1 cellular context compared by ENCODE assay signal in the genomic region with DNA sequence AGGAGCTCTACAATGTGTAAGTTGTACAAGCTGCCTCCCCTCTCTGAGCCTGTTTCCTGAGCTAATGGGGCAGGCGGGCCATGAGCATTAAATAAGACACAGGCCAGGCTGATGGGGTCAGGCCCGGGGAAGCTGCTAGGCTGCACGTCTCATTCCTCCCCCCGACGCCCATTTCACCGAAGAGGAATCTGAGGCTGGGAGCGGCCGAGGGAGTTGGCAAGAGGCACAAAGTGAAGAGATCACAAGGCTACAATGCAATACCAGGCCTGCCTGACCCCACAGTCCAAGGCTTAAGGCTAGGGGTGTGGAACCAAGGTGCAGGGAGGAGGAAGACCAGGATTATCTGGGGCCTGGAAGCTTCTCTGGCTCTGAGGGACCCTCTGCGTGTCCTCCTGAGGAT.
TF ChIP-seq lines count a peak whose summit lies in the region.

No MANE protein-coding gene starts in this region.

TF ChIP-seq in SK-N-SH, 30 proteins besides CTCF, POLR2A, EP300 and RAD21 (continued from another document):
- TF ChIP-seq GATA2 (CRISPR knock-in tag; IDR thresholded peaks at IDR 0.05) (no peak), TCF12 (IDR thresholded peaks at IDR 0.05) (no peak), YY1 (IDR thresholded peaks at IDR 0.05; ENCODE audit: low read depth) (no peak), MXI1 (IDR thresholded peaks at IDR 0.05; ENCODE audit: low read depth, low read length) (no peak), SIN3A (IDR thresholded peaks at IDR 0.05; ENCODE audit: borderline replicate concordance, low read depth, low read length) (no peak), NRF1 (IDR thresholded peaks at IDR 0.05; ENCODE audit: low read depth, low read length) (no peak), RCOR1 (IDR thresholded peaks at IDR 0.05; ENCODE audit: low read length) (no peak), POLR2AphosphoS5 (IDR thresholded peaks at IDR 0.05; ENCODE audit: low read depth, low read length) (no peak), TAF1 (IDR thresholded peaks at IDR 0.05; ENCODE audit: borderline replicate concordance, low read depth, low read length) (no peak)
- TF ChIP-seq, protein P1, sequence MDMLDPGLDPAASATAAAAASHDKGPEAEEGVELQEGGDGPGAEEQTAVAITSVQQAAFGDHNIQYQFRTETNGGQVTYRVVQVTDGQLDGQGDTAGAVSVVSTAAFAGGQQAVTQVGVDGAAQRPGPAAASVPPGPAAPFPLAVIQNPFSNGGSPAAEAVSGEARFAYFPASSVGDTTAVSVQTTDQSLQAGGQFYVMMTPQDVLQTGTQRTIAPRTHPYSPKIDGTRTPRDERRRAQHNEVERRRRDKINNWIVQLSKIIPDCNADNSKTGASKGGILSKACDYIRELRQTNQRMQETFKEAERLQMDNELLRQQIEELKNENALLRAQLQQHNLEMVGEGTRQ (IDR thresholded peaks at IDR 0.05; ENCODE audit: borderline replicate concordance, low read depth, low read length), result no peak
- TF ChIP-seq, protein P2, sequence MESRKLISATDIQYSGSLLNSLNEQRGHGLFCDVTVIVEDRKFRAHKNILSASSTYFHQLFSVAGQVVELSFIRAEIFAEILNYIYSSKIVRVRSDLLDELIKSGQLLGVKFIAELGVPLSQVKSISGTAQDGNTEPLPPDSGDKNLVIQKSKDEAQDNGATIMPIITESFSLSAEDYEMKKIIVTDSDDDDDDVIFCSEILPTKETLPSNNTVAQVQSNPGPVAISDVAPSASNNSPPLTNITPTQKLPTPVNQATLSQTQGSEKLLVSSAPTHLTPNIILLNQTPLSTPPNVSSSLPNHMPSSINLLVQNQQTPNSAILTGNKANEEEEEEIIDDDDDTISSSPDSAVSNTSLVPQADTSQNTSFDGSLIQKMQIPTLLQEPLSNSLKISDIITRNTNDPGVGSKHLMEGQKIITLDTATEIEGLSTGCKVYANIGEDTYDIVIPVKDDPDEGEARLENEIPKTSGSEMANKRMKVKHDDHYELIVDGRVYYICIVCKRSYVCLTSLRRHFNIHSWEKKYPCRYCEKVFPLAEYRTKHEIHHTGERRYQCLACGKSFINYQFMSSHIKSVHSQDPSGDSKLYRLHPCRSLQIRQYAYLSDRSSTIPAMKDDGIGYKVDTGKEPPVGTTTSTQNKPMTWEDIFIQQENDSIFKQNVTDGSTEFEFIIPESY (IDR thresholded peaks at IDR 0.05; ENCODE audit: borderline replicate concordance, low read depth), result no peak
- TF ChIP-seq, protein P3, sequence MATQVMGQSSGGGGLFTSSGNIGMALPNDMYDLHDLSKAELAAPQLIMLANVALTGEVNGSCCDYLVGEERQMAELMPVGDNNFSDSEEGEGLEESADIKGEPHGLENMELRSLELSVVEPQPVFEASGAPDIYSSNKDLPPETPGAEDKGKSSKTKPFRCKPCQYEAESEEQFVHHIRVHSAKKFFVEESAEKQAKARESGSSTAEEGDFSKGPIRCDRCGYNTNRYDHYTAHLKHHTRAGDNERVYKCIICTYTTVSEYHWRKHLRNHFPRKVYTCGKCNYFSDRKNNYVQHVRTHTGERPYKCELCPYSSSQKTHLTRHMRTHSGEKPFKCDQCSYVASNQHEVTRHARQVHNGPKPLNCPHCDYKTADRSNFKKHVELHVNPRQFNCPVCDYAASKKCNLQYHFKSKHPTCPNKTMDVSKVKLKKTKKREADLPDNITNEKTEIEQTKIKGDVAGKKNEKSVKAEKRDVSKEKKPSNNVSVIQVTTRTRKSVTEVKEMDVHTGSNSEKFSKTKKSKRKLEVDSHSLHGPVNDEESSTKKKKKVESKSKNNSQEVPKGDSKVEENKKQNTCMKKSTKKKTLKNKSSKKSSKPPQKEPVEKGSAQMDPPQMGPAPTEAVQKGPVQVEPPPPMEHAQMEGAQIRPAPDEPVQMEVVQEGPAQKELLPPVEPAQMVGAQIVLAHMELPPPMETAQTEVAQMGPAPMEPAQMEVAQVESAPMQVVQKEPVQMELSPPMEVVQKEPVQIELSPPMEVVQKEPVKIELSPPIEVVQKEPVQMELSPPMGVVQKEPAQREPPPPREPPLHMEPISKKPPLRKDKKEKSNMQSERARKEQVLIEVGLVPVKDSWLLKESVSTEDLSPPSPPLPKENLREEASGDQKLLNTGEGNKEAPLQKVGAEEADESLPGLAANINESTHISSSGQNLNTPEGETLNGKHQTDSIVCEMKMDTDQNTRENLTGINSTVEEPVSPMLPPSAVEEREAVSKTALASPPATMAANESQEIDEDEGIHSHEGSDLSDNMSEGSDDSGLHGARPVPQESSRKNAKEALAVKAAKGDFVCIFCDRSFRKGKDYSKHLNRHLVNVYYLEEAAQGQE (IDR thresholded peaks at IDR 0.05; ENCODE audit: low read depth, low read length), result no peak
- TF ChIP-seq, protein P4, sequence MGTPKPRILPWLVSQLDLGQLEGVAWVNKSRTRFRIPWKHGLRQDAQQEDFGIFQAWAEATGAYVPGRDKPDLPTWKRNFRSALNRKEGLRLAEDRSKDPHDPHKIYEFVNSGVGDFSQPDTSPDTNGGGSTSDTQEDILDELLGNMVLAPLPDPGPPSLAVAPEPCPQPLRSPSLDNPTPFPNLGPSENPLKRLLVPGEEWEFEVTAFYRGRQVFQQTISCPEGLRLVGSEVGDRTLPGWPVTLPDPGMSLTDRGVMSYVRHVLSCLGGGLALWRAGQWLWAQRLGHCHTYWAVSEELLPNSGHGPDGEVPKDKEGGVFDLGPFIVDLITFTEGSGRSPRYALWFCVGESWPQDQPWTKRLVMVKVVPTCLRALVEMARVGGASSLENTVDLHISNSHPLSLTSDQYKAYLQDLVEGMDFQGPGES (IDR thresholded peaks at IDR 0.05; ENCODE audit: low read depth, low read length), result no peak
